22 cellular contexts compared by ENCODE assay signal in genomic region chr11:8288824-8289223, GRCh38. TPM values are rescaled to one million over a fixed set of nuclear protein-coding genes. Genes with fewer than 3 reads are reported as not detected.
"Had no signal": no experiment of that assay in that cellular context is flagged by ENCODE, and none has a peak within 500 bp of the region (broad histone marks: within the 10 kb centered on the region; RNA-seq: fewer than 3 reads in every experiment).

No MANE protein-coding gene starts in this region.

- H3K36me3 Mint-ChIP-seq: activated naive CD8-positive, alpha-beta T cell treated with anti-CD3 and anti-CD28 coated beads, Interleukin-2, amount 10 ng/mL, durations not matched to agents 7 days and 5 days; naive B cell; T-cell had no signal

- H3K27ac Mint-ChIP-seq: activated naive CD8-positive, alpha-beta T cell treated with anti-CD3 and anti-CD28 coated beads, Interleukin-2, amount 10 ng/mL, durations not matched to agents 7 days and 5 days; activated T-helper 2 cell treated with anti-CD3 and anti-CD28 coated beads, Interferon-gamma antibody, Interleukin-2, Interleukin-4, amounts not matched to agents 10 μg/mL and 5 μg/mL and 100 μg/mL, durations not matched to agents 14 hours and 24 hours and 36 hours; effector memory CD8-positive, alpha-beta T cell; T-cell had no signal

- H3K27me3 ChIP-seq: cardiac muscle cell, hepatocyte had no signal

- DNase-seq: activated CD4-positive, alpha-beta T cell treated with anti-CD3 and anti-CD28 coated beads, Interleukin-2, amount 50 U/mL, for 1 hour; activated naive CD4-positive, alpha-beta T cell treated with Interleukin-2 at 50 U/mL for 16 hours; activated naive CD8-positive, alpha-beta T cell treated with anti-CD3 and anti-CD28 coated beads, Interleukin-2, amount 10 ng/mL, durations not matched to agents 7 days and 5 days; amygdala; effector memory CD8-positive, alpha-beta T cell; esophagus squamous epithelium; mesenchymal stem cell; mucosa of descending colon; naive B cell; nucleus accumbens; posterior cingulate gyrus; stimulated activated naive CD8-positive, alpha-beta T cell treated with anti-CD3 and anti-CD28 coated beads, Interleukin-15, Interleukin-2, amounts not matched to agents 100 U/mL and 50 U/mL, for 24 hours; T-cell; T-helper 9 cell had no signal

- H3K9me3 Mint-ChIP-seq: activated naive CD8-positive, alpha-beta T cell treated with anti-CD3 and anti-CD28 coated beads, Interleukin-2, amount 10 ng/mL, durations not matched to agents 7 days and 5 days; activated T-helper 2 cell treated with anti-CD3 and anti-CD28 coated beads, Interferon-gamma antibody, Interleukin-2, Interleukin-4, amounts not matched to agents 10 μg/mL and 5 μg/mL and 100 μg/mL, durations not matched to agents 14 hours and 24 hours and 36 hours; effector memory CD8-positive, alpha-beta T cell; naive B cell; T-cell had no signal

- H3K4me3 ChIP-seq: cardiac muscle cell, esophagus squamous epithelium, hepatocyte, mucosa of descending colon, tibial artery had no signal

- H3K9me3 ChIP-seq: esophagus squamous epithelium, mucosa of descending colon, tibial artery had no signal

- H3K27ac ChIP-seq: cardiac muscle cell, esophagus squamous epithelium, hepatocyte, tibial artery had no signal

- H3K36me3 ChIP-seq: cardiac muscle cell, esophagus squamous epithelium, tibial artery had no signal

- H3K4me3 Mint-ChIP-seq: activated naive CD8-positive, alpha-beta T cell treated with anti-CD3 and anti-CD28 coated beads, Interleukin-2, amount 10 ng/mL, durations not matched to agents 7 days and 5 days; effector memory CD8-positive, alpha-beta T cell; naive B cell; T-cell had no signal

- ATAC-seq: activated CD4-positive, CD25-positive, alpha-beta regulatory T cell treated with anti-CD3 and anti-CD28 coated beads, Interleukin-2, amount 50 U/mL, for 24 hours; effector memory CD8-positive, alpha-beta T cell; mucosa of descending colon; stimulated activated naive CD8-positive, alpha-beta T cell treated with anti-CD3 and anti-CD28 coated beads, Interleukin-15, Interleukin-2, amounts not matched to agents 100 U/mL and 50 U/mL, for 24 hours; T-cell had no signal

- H3K4me1 Mint-ChIP-seq: activated naive CD8-positive, alpha-beta T cell treated with anti-CD3 and anti-CD28 coated beads, Interleukin-2, amount 10 ng/mL, durations not matched to agents 7 days and 5 days; naive B cell; T-cell had no signal

RNA-seq across cellular contexts. Expression of gene LMO1, which starts 25.1 kb away (rescaled TPM):
- total RNA-seq: activated CD8-positive, alpha-beta memory T cell treated with anti-CD3 and anti-CD28 coated beads for 36 hours; activated naive CD8-positive, alpha-beta T cell treated with anti-CD3 and anti-CD28 coated beads, Interleukin-2, amount 10 ng/mL, durations not matched to agents 7 days and 5 days; activated T-helper 2 cell treated with anti-CD3 and anti-CD28 coated beads, Interferon-gamma antibody, Interleukin-2, Interleukin-4, amounts not matched to agents 10 μg/mL and 5 μg/mL and 100 μg/mL, durations not matched to agents 14 hours and 24 hours and 36 hours; dermis blood vessel endothelial cell; esophagus squamous epithelium; hepatocyte; liver; T-cell had no signal
- polyA plus RNA-seq: liver had no signal
